In genomic region chr9:35798658-35799366, GRCh38 we compare ENCODE assay signal across 10 cellular contexts. TPM values are rescaled to one million over a fixed set of nuclear protein-coding genes. Genes with fewer than 3 reads are reported as not detected.
DNase-seq lines count a peak whose midpoint lies in the region; ATAC-seq and TF ChIP-seq lines count a peak whose summit lies in the region.
"Had no signal": no experiment of that assay in that cellular context is flagged by ENCODE, and none has a peak within 500 bp of the region (broad histone marks: within the 10 kb centered on the region; RNA-seq: fewer than 3 reads in every experiment).

No MANE protein-coding gene starts in this region.

- BruUV-seq in Caco-2 (replicated peaks; lab: Mats Ljungman, UMichigan): no TSS peak

- DNase-seq in AG10803 (ENCODE audit: low read depth) (peak; percentile 42), right lobe of liver (peak in 1 of 3 donors; percentile 29), heart left ventricle (no peak), Caco-2 (no peak), HCEC 1CT (no peak)
- DNase-seq in activated T-helper 1 cell treated with anti-CD3 and anti-CD28 coated beads, Interleukin-12 subunit alpha, Interleukin-12 subunit beta, Interleukin-2, Interleukin-4 antibody, amounts not matched to agents 30 ng/mL and 10 ng/mL and 1 ng/mL, durations not matched to agents 14 hours and 24 hours and 36 hours (ENCODE audit: low spot score): no peak

- TF ChIP-seq POLR2A in right lobe of liver (IDR thresholded peaks at IDR 0.05) (no peak), heart left ventricle (IDR thresholded peaks at IDR 0.05) (no peak)

- TF ChIP-seq CTCF in AG10803 (conservative IDR thresholded peaks at IDR 0.05; ENCODE audit: low read length): no peak
- TF ChIP-seq CTCF in right lobe of liver (IDR thresholded peaks at IDR 0.05): no peak
- no peak for TF ChIP-seq CTCF in heart left ventricle (IDR thresholded peaks at IDR 0.05)
- no peak for TF ChIP-seq CTCF in Caco-2 (IDR thresholded peaks at IDR 0.05; ENCODE audit: insufficient read depth in 1 of 2, low read depth in 1 of 2, low read length in 1 of 2, severe bottlenecking in 1 of 2, unreplicated experiment in 1 of 2)

- peaks cover 0 to 5% (median 2%) of the 10 kb centered on the region in 4 donors for H3K36me3 ChIP-seq in right lobe of liver
- H3K36me3 ChIP-seq in heart left ventricle: peaks cover 0 to 43% (median 34%) of the 10 kb centered on the region in 9 donors
- H3K36me3 ChIP-seq in Caco-2 (ENCODE audit: control insufficient read depth, insufficient read depth, low read length): no peaks in the 10 kb centered on the region

- peak overlapping the region; percentile 68 for H3K27ac Mint-ChIP-seq in activated T-helper 1 cell treated with anti-CD3 and anti-CD28 coated beads, Interleukin-12 subunit alpha, Interleukin-12 subunit beta, Interleukin-2, Interleukin-4 antibody, amounts not matched to agents 30 ng/mL and 10 ng/mL and 1 ng/mL, durations not matched to agents 14 hours and 24 hours and 36 hours
- H3K27ac Mint-ChIP-seq in Caco-2 (ENCODE audit: unreplicated experiment): no peak overlapping the region

- peaks cover 21% of the 10 kb centered on the region for H3K36me3 Mint-ChIP-seq in activated T-helper 1 cell treated with anti-CD3 and anti-CD28 coated beads, Interleukin-12 subunit alpha, Interleukin-12 subunit beta, Interleukin-2, Interleukin-4 antibody, amounts not matched to agents 30 ng/mL and 10 ng/mL and 1 ng/mL, durations not matched to agents 14 hours and 24 hours and 36 hours (ENCODE audit: low read depth)
- H3K36me3 Mint-ChIP-seq in Caco-2 (ENCODE audit: insufficient read depth, unreplicated experiment): peaks cover 13% of the 10 kb centered on the region

- 93% methylated on average over 2 of the region's 4 CpGs for WGBS in right lobe of liver (ENCODE audit: insufficient coverage, low coverage, low lambda C conversion rate, missing lambda C conversion rate)
- WGBS in heart left ventricle, 4 donors: 90 to 95% (median 91%) methylated on average over 4 of the region's 4 CpGs

- no peaks in the 10 kb centered on the region for H3K27me3 Mint-ChIP-seq in activated T-helper 1 cell treated with anti-CD3 and anti-CD28 coated beads, Interleukin-12 subunit alpha, Interleukin-12 subunit beta, Interleukin-2, Interleukin-4 antibody, amounts not matched to agents 30 ng/mL and 10 ng/mL and 1 ng/mL, durations not matched to agents 14 hours and 24 hours and 36 hours (ENCODE audit: insufficient read depth)
- no peaks in the 10 kb centered on the region for H3K27me3 Mint-ChIP-seq in Caco-2 (ENCODE audit: insufficient read depth, unreplicated experiment)

- peak; percentile 54 for ATAC-seq in HG02852 (IDR thresholded peaks at IDR 0.05; ENCODE audit: unreplicated experiment)
- ATAC-seq in right lobe of liver: peak in 3 of 4 donors; percentile 10 to 61 (median 31)
- ATAC-seq in heart left ventricle: no peak
- ATAC-seq in GM19324 (IDR thresholded peaks at IDR 0.05; ENCODE audit: low FRiP score, unreplicated experiment): no peak

- no peaks in the 10 kb centered on the region for H3K27me3 ChIP-seq in right lobe of liver
- H3K27me3 ChIP-seq in heart left ventricle: no peaks in the 10 kb centered on the region
- H3K27me3 ChIP-seq in Caco-2 (replicated peaks; ENCODE audit: control insufficient read depth, insufficient read depth, low read length): no peaks in the 10 kb centered on the region
- H3K27me3 ChIP-seq: dorsolateral prefrontal cortex had no signal

- H3K9me3 ChIP-seq in right lobe of liver: no peaks in the 10 kb centered on the region
- no peaks in the 10 kb centered on the region for H3K9me3 ChIP-seq in heart left ventricle
- H3K9me3 ChIP-seq in Caco-2: no peaks in the 10 kb centered on the region

- CTCF ChIA-PET in Caco-2 (lab: Charles Lee): interaction anchor here (0.9 to 1.2 kb wide), 2 partner anchors 9 to 13 kb away, joined by 3 to 4 read pairs; partner anchors contain the start of gene SPAG8

- H3K4me3 ChIP-seq in AG10803 (ENCODE audit: low read length): no peak overlapping the region
- no peak overlapping the region for H3K4me3 ChIP-seq in right lobe of liver
- no peak overlapping the region for H3K4me3 ChIP-seq in heart left ventricle
- no peak overlapping the region for H3K4me3 ChIP-seq in Caco-2 (ENCODE audit: low read depth, low read length)
- H3K4me3 ChIP-seq: dorsolateral prefrontal cortex had no signal

- no peak overlapping the region for H3K4me3 Mint-ChIP-seq in activated T-helper 1 cell treated with anti-CD3 and anti-CD28 coated beads, Interleukin-12 subunit alpha, Interleukin-12 subunit beta, Interleukin-2, Interleukin-4 antibody, amounts not matched to agents 30 ng/mL and 10 ng/mL and 1 ng/mL, durations not matched to agents 14 hours and 24 hours and 36 hours
- no peak overlapping the region for H3K4me3 Mint-ChIP-seq in Caco-2 (ENCODE audit: unreplicated experiment)
- H3K4me3 Mint-ChIP-seq: neural crest cell had no signal

- H3K4me1 Mint-ChIP-seq in activated T-helper 1 cell treated with anti-CD3 and anti-CD28 coated beads, Interleukin-12 subunit alpha, Interleukin-12 subunit beta, Interleukin-2, Interleukin-4 antibody, amounts not matched to agents 30 ng/mL and 10 ng/mL and 1 ng/mL, durations not matched to agents 14 hours and 24 hours and 36 hours (ENCODE audit: low read depth): peaks cover 30% of the 10 kb centered on the region
- H3K4me1 Mint-ChIP-seq in Caco-2 (ENCODE audit: low read depth, unreplicated experiment): peaks cover 29% of the 10 kb centered on the region

- H3K4me1 ChIP-seq in right lobe of liver (peaks cover 0 to 13% (median 2%) of the 10 kb centered on the region in 4 donors), heart left ventricle (peaks cover 0 to 15% (median 5%) of the 10 kb centered on the region in 12 donors), Caco-2 (peaks cover 46% of the 10 kb centered on the region)

- intact Hi-C loops in activated T-helper 1 cell treated with anti-CD3 and anti-CD28 coated beads, Interleukin-12 subunit alpha, Interleukin-12 subunit beta, Interleukin-2, Interleukin-4 antibody, amounts not matched to agents 30 ng/mL and 10 ng/mL and 1 ng/mL, durations not matched to agents 14 hours and 24 hours and 36 hours (cut with micrococcal nuclease): loop anchor here (1.0 kb wide), 1 partner anchor 16 kb away; the partner anchor contains the start of gene HINT2
- intact Hi-C loops in right lobe of liver (cut with DNase I): loop anchor here in 1 of 2 donors (10.0 kb wide), 1 partner anchor 86 kb away; no protein-coding TSS in a partner anchor
- intact Hi-C loops in heart left ventricle (cut with DNase I): loop anchor here in 2 of 10 donors (10.0 kb wide), 1 partner anchor 226 kb away; no protein-coding TSS in a partner anchor
- intact Hi-C loops in Caco-2 (cut with micrococcal nuclease; ENCODE audit: unreplicated experiment): no loop called here

- POLR2A ChIA-PET in Caco-2 (lab: Charles Lee): no interaction called here

- H3K27ac ChIP-seq in right lobe of liver (no peak overlapping the region), heart left ventricle (no peak overlapping the region)

- no peaks in the 10 kb centered on the region for H3K9me3 Mint-ChIP-seq in activated T-helper 1 cell treated with anti-CD3 and anti-CD28 coated beads, Interleukin-12 subunit alpha, Interleukin-12 subunit beta, Interleukin-2, Interleukin-4 antibody, amounts not matched to agents 30 ng/mL and 10 ng/mL and 1 ng/mL, durations not matched to agents 14 hours and 24 hours and 36 hours
- H3K9me3 Mint-ChIP-seq in Caco-2 (ENCODE audit: unreplicated experiment): no peaks in the 10 kb centered on the region
- H3K9me3 Mint-ChIP-seq: neural crest cell had no signal

RNA-seq across cellular contexts. Expression of gene NPR2, which starts 7.4 kb away (rescaled TPM):
- total RNA-seq in activated T-helper 1 cell treated with anti-CD3 and anti-CD28 coated beads, Interleukin-12 subunit alpha, Interleukin-12 subunit beta, Interleukin-2, Interleukin-4 antibody, amounts not matched to agents 30 ng/mL and 10 ng/mL and 1 ng/mL, durations not matched to agents 14 hours and 24 hours and 36 hours: 9.3 and 10.4 TPM in 2 replicates
- total RNA-seq in right lobe of liver (10 to 100 TPM in 5 of 6 experiments, 1 to 10 TPM in 1; 2.8 to 34.5 (median 13.1) TPM), heart left ventricle (10 to 100 TPM; 15.2 to 36.4 (median 23.7) TPM), Caco-2 (2022) (40.5 and 44.1 TPM in 2 replicates)
- 10 to 100 TPM; 10.2 to 14.5 TPM for polyA plus RNA-seq in heart left ventricle

RNA-seq across cellular contexts. Expression of gene SPAG8, which starts 13.2 kb away (rescaled TPM):
- total RNA-seq in activated T-helper 1 cell treated with anti-CD3 and anti-CD28 coated beads, Interleukin-12 subunit alpha, Interleukin-12 subunit beta, Interleukin-2, Interleukin-4 antibody, amounts not matched to agents 30 ng/mL and 10 ng/mL and 1 ng/mL, durations not matched to agents 14 hours and 24 hours and 36 hours: 0.66 and 1.0 TPM in 2 replicates
- 1 to 10 TPM in 1 of 6 experiments, under 1 TPM in 2, not detected in 3; 0.42 to 1.3 (median 0.80) TPM for total RNA-seq in right lobe of liver
- 1 to 10 TPM; 1.5 to 4.0 (median 2.5) TPM for total RNA-seq in heart left ventricle
- polyA plus RNA-seq in heart left ventricle: 1 to 10 TPM in 1 of 2 donors, under 1 TPM in 1; 0.58 to 4.2 TPM
- 0.19 and 0.29 TPM in 2 replicates for total RNA-seq in Caco-2 (2022)

RNA-seq across cellular contexts. Expression of gene HINT2, which starts 16.0 kb away (rescaled TPM):
- total RNA-seq in activated T-helper 1 cell treated with anti-CD3 and anti-CD28 coated beads, Interleukin-12 subunit alpha, Interleukin-12 subunit beta, Interleukin-2, Interleukin-4 antibody, amounts not matched to agents 30 ng/mL and 10 ng/mL and 1 ng/mL, durations not matched to agents 14 hours and 24 hours and 36 hours: 47.5 and 55.3 TPM in 2 replicates
- 10 to 100 TPM; 46.0 to 86.3 (median 67.1) TPM for total RNA-seq in right lobe of liver
- total RNA-seq in heart left ventricle: 10 to 100 TPM; 48.7 to 77.5 (median 57.4) TPM
- polyA plus RNA-seq in heart left ventricle: 100 to 1,000 TPM in 1 of 2 donors, 10 to 100 TPM in 1; 51.4 to 139 TPM
- 88.0 and 110 TPM in 2 replicates for total RNA-seq in Caco-2 (2022)

RNA-seq across cellular contexts. Expression of gene FAM221B, which starts 29.7 kb away (rescaled TPM):
- total RNA-seq in activated T-helper 1 cell treated with anti-CD3 and anti-CD28 coated beads, Interleukin-12 subunit alpha, Interleukin-12 subunit beta, Interleukin-2, Interleukin-4 antibody, amounts not matched to agents 30 ng/mL and 10 ng/mL and 1 ng/mL, durations not matched to agents 14 hours and 24 hours and 36 hours: not detected in 2 replicates
- not detected for total RNA-seq in right lobe of liver
- not detected for total RNA-seq in heart left ventricle
- not detected for polyA plus RNA-seq in heart left ventricle
- not detected in 2 replicates for total RNA-seq in Caco-2 (2022)

RNA-seq across cellular contexts. Expression of gene TMEM8B, which starts 30.2 kb away (rescaled TPM):
- total RNA-seq in activated T-helper 1 cell treated with anti-CD3 and anti-CD28 coated beads, Interleukin-12 subunit alpha, Interleukin-12 subunit beta, Interleukin-2, Interleukin-4 antibody, amounts not matched to agents 30 ng/mL and 10 ng/mL and 1 ng/mL, durations not matched to agents 14 hours and 24 hours and 36 hours: 1.7 and 1.9 TPM in 2 replicates
- 1 to 10 TPM; 1.7 to 4.7 (median 3.5) TPM for total RNA-seq in right lobe of liver
- total RNA-seq in heart left ventricle: 10 to 100 TPM; 10.8 to 21.4 (median 18.2) TPM
- polyA plus RNA-seq in heart left ventricle: 1 to 10 TPM; 7.9 to 8.1 TPM
- total RNA-seq in Caco-2 (2022): 4.8 and 4.9 TPM in 2 replicates

Comparison
In these comparisons a context has a peak if more than half of its experiments do, and no peak if none do; other contexts are left out.
1. ATAC-seq: peak in HG02852 (single experiment) and right lobe of liver (3 of 4); none in heart left ventricle (0 of 4) and GM19324 (single experiment).